Comparison of ENCODE assay signal across 1 cellular context in the genomic region with DNA sequence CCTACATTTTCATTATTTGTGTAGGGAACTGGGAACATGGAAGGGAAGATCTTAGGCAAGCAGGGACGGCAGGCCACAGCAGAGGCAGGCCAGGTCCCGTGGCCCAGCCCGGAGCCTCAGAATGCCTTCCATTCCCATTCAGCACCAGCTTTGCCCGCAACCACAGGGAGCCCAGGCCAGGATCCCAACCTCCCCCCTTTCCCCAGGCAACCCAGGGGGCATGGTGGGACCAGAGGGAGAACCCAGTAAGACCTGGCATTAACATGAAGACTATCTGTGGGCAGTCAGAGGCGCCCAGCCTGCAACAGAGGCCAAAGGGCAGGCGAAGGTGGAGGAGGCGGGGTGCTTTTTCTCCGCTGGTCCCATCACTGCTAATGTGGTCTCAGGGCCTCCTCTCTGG.
TF ChIP-seq lines count a peak whose summit lies in the region.

No MANE protein-coding gene starts in this region.

TF ChIP-seq in H1, 55 proteins besides CTCF, POLR2A, EP300 and RAD21:
- TF ChIP-seq, protein P1, sequence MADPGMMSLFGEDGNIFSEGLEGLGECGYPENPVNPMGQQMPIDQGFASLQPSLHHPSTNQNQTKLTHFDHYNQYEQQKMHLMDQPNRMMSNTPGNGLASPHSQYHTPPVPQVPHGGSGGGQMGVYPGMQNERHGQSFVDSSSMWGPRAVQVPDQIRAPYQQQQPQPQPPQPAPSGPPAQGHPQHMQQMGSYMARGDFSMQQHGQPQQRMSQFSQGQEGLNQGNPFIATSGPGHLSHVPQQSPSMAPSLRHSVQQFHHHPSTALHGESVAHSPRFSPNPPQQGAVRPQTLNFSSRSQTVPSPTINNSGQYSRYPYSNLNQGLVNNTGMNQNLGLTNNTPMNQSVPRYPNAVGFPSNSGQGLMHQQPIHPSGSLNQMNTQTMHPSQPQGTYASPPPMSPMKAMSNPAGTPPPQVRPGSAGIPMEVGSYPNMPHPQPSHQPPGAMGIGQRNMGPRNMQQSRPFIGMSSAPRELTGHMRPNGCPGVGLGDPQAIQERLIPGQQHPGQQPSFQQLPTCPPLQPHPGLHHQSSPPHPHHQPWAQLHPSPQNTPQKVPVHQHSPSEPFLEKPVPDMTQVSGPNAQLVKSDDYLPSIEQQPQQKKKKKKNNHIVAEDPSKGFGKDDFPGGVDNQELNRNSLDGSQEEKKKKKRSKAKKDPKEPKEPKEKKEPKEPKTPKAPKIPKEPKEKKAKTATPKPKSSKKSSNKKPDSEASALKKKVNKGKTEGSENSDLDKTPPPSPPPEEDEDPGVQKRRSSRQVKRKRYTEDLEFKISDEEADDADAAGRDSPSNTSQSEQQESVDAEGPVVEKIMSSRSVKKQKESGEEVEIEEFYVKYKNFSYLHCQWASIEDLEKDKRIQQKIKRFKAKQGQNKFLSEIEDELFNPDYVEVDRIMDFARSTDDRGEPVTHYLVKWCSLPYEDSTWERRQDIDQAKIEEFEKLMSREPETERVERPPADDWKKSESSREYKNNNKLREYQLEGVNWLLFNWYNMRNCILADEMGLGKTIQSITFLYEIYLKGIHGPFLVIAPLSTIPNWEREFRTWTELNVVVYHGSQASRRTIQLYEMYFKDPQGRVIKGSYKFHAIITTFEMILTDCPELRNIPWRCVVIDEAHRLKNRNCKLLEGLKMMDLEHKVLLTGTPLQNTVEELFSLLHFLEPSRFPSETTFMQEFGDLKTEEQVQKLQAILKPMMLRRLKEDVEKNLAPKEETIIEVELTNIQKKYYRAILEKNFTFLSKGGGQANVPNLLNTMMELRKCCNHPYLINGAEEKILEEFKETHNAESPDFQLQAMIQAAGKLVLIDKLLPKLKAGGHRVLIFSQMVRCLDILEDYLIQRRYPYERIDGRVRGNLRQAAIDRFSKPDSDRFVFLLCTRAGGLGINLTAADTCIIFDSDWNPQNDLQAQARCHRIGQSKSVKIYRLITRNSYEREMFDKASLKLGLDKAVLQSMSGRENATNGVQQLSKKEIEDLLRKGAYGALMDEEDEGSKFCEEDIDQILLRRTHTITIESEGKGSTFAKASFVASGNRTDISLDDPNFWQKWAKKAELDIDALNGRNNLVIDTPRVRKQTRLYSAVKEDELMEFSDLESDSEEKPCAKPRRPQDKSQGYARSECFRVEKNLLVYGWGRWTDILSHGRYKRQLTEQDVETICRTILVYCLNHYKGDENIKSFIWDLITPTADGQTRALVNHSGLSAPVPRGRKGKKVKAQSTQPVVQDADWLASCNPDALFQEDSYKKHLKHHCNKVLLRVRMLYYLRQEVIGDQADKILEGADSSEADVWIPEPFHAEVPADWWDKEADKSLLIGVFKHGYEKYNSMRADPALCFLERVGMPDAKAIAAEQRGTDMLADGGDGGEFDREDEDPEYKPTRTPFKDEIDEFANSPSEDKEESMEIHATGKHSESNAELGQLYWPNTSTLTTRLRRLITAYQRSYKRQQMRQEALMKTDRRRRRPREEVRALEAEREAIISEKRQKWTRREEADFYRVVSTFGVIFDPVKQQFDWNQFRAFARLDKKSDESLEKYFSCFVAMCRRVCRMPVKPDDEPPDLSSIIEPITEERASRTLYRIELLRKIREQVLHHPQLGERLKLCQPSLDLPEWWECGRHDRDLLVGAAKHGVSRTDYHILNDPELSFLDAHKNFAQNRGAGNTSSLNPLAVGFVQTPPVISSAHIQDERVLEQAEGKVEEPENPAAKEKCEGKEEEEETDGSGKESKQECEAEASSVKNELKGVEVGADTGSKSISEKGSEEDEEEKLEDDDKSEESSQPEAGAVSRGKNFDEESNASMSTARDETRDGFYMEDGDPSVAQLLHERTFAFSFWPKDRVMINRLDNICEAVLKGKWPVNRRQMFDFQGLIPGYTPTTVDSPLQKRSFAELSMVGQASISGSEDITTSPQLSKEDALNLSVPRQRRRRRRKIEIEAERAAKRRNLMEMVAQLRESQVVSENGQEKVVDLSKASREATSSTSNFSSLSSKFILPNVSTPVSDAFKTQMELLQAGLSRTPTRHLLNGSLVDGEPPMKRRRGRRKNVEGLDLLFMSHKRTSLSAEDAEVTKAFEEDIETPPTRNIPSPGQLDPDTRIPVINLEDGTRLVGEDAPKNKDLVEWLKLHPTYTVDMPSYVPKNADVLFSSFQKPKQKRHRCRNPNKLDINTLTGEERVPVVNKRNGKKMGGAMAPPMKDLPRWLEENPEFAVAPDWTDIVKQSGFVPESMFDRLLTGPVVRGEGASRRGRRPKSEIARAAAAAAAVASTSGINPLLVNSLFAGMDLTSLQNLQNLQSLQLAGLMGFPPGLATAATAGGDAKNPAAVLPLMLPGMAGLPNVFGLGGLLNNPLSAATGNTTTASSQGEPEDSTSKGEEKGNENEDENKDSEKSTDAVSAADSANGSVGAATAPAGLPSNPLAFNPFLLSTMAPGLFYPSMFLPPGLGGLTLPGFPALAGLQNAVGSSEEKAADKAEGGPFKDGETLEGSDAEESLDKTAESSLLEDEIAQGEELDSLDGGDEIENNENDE (IDR thresholded peaks at IDR 0.05; ENCODE audit: insufficient replicate concordance, low read length) = no peak
- no peak for TF ChIP-seq BRCA1 (IDR thresholded peaks at IDR 0.05; ENCODE audit: low read depth, low read length)
- TF ChIP-seq RXRA (IDR thresholded peaks at IDR 0.05; ENCODE audit: insufficient read depth, low read depth, low read length) = no peak
- no peak for TF ChIP-seq PHF8 (conservative IDR thresholded peaks at IDR 0.05; ENCODE audit: low read depth, low read length)
- TF ChIP-seq TBP (IDR thresholded peaks at IDR 0.05; ENCODE audit: low read depth, low read length) = no peak
- no peak for TF ChIP-seq CHD2 (IDR thresholded peaks at IDR 0.05; ENCODE audit: low read length)
- TF ChIP-seq SRF (IDR thresholded peaks at IDR 0.05; ENCODE audit: low read depth, low read length) = no peak
- TF ChIP-seq SIX5 (IDR thresholded peaks at IDR 0.05; ENCODE audit: low read depth, low read length) = no peak
- no peak for TF ChIP-seq KDM5A (IDR thresholded peaks at IDR 0.05; ENCODE audit: low read length)
- no peak for TF ChIP-seq TAF7 (optimal IDR thresholded peaks at IDR 0.05; ENCODE audit: borderline replicate concordance, low read depth, low read length)
- TF ChIP-seq SIRT6 (IDR thresholded peaks at IDR 0.05; ENCODE audit: low read length) = no peak
- TF ChIP-seq JUND (IDR thresholded peaks at IDR 0.05; ENCODE audit: low read length) = no peak
